In genomic region chr11:2893935-2894334, GRCh38 we compare ENCODE assay signal across 20 cellular contexts. TPM values are rescaled to one million over a fixed set of nuclear protein-coding genes. Genes with fewer than 3 reads are reported as not detected.
DNase-seq lines count a peak whose midpoint lies in the region; ATAC-seq, FAIRE-seq and TF ChIP-seq lines count a peak whose summit lies in the region.
"Had no signal": no experiment of that assay in that cellular context is flagged by ENCODE, and none has a peak within 500 bp of the region (broad histone marks: within the 10 kb centered on the region; RNA-seq: fewer than 3 reads in every experiment).

No MANE protein-coding gene starts in this region.

- FAIRE-seq in A549 (lab: Jason Lieb, UNC), result no peak

- 92% methylated on average over 4 of the region's 4 CpGs for WGBS in A549 (ENCODE audit: missing lambda C conversion rate)
- 100% methylated on average over 2 of the region's 4 CpGs for WGBS in esophagus muscularis mucosa

- H3K27ac Mint-ChIP-seq in T-helper 2 cell treated with Interferon-gamma antibody and Interleukin-4, amounts not matched to agents 5 μg/mL and 100 μg/mL, for 36 hours, result peak overlapping the region; percentile 15
- peak overlapping the region; percentile 38 for H3K27ac Mint-ChIP-seq in activated CD8-positive, alpha-beta T cell treated with anti-CD3 and anti-CD28 coated beads for 36 hours
- H3K27ac Mint-ChIP-seq in naive B cell, result no peak overlapping the region

- POLR2A ChIA-PET in A549 (lab: Yijun Ruan, JAX), result interaction anchor here (3.5 kb wide), 1 partner anchor 35 kb away, joined by 41 read pairs; the partner anchor contains the start of gene PHLDA2
- POLR2A ChIA-PET in activated CD8-positive, alpha-beta T cell treated with anti-CD3 and anti-CD28 coated beads for 36 hours (lab: Charles Lee), result no interaction called here

- no peak for TF ChIP-seq POLR2A in A549 (IDR thresholded peaks at IDR 0.05; ENCODE audit: low read length)
- no peak for TF ChIP-seq POLR2A in esophagus muscularis mucosa (IDR thresholded peaks at IDR 0.05; ENCODE audit: low read depth)

- ATAC-seq in A549 (no peak), naive B cell (ENCODE audit: low read depth in 2 of 2) (no peak)
- no peak for ATAC-seq in activated CD8-positive, alpha-beta T cell treated with anti-CD3 and anti-CD28 coated beads for 36 hours
- ATAC-seq: HCT116, Panc1 had no signal

- TF ChIP-seq EP300 in A549 (IDR thresholded peaks at IDR 0.05) (no peak), esophagus muscularis mucosa (IDR thresholded peaks at IDR 0.05) (no peak)

- TF ChIP-seq RAD21 in A549 (conservative IDR thresholded peaks at IDR 0.05 in 1 of 2, IDR thresholded peaks at IDR 0.05 in 1 of 2), result no peak

- H3K4me3 ChIP-seq in A549 (no peak overlapping the region), esophagus muscularis mucosa (no peak overlapping the region)

- CTCF ChIA-PET in A549 (lab: Yijun Ruan, JAX), result interaction anchor here (0.7 to 21.2 kb wide), 11 partner anchors 10 to 493 kb away, joined by 3 to 1059 read pairs (median 8); partner anchors contain the start of genes PHLDA2 and TSSC4
- CTCF ChIA-PET in activated CD8-positive, alpha-beta T cell treated with anti-CD3 and anti-CD28 coated beads for 36 hours (lab: Charles Lee), result interaction anchor here (13.7 kb wide), 1 partner anchor 360 kb away, joined by 412 read pairs; no protein-coding TSS in a partner anchor

- no peaks in the 10 kb centered on the region for H3K27me3 Mint-ChIP-seq in T-helper 2 cell treated with Interferon-gamma antibody and Interleukin-4, amounts not matched to agents 5 μg/mL and 100 μg/mL, for 36 hours (ENCODE audit: low read depth)
- H3K27me3 Mint-ChIP-seq in activated CD8-positive, alpha-beta T cell treated with anti-CD3 and anti-CD28 coated beads for 36 hours, result no peaks in the 10 kb centered on the region
- peaks cover 0 to 24% (median 0%) of the 10 kb centered on the region in 3 donors for H3K27me3 Mint-ChIP-seq in naive B cell

- no peaks in the 10 kb centered on the region for H3K9me3 Mint-ChIP-seq in T-helper 2 cell treated with Interferon-gamma antibody and Interleukin-4, amounts not matched to agents 5 μg/mL and 100 μg/mL, for 36 hours
- H3K9me3 Mint-ChIP-seq in activated CD8-positive, alpha-beta T cell treated with anti-CD3 and anti-CD28 coated beads for 36 hours, result no peaks in the 10 kb centered on the region
- no peaks in the 10 kb centered on the region for H3K9me3 Mint-ChIP-seq in naive B cell

- no peak overlapping the region for H3K4me2 ChIP-seq in A549

- DNase-seq in T-helper 2 cell treated with Interferon-gamma antibody and Interleukin-4, amounts not matched to agents 5 μg/mL and 100 μg/mL, for 36 hours (ENCODE audit: low spot score), result no peak
- DNase-seq in T-helper 2 cell (no peak), A549 (ENCODE audit: low read depth in 1 of 2, low spot score in 1 of 2) (no peak), naive B cell (no peak), esophagus muscularis mucosa (ENCODE audit: extremely low spot score) (no peak), midbrain (lab: John Stamatoyannopoulos, UW) (no peak)
- no peak for DNase-seq in activated CD8-positive, alpha-beta T cell treated with anti-CD3 and anti-CD28 coated beads for 36 hours
- no peak for DNase-seq in activated CD4-positive, CD25-positive, alpha-beta regulatory T cell treated with anti-CD3 and anti-CD28 coated beads, Interleukin-2, amount 50 U/mL, for 72 hours
- DNase-seq: DND-41, GF-D8, IMR-90, NCI-H1417, NCI-H1930, NCI-H2171, NCI-H446 treated with DMSO at 0.1 percent for 48 hours, NCI-H774 had no signal

- no peak for TF ChIP-seq CTCF in A549 (IDR thresholded peaks at IDR 0.05)
- TF ChIP-seq CTCF in activated CD8-positive, alpha-beta T cell treated with anti-CD3 and anti-CD28 coated beads for 36 hours (IDR thresholded peaks at IDR 0.05), result no peak
- TF ChIP-seq CTCF in esophagus muscularis mucosa (IDR thresholded peaks at IDR 0.05), result no peak

- no peaks in the 10 kb centered on the region for H3K27me3 ChIP-seq in esophagus muscularis mucosa

- H3K4me1 ChIP-seq in A549, result peaks cover 25% of the 10 kb centered on the region
- peaks cover 38 to 47% (median 41%) of the 10 kb centered on the region in 4 donors for H3K4me1 ChIP-seq in esophagus muscularis mucosa

- H3K4me3 Mint-ChIP-seq in T-helper 2 cell treated with Interferon-gamma antibody and Interleukin-4, amounts not matched to agents 5 μg/mL and 100 μg/mL, for 36 hours, result peak overlapping the region; percentile 14
- H3K4me3 Mint-ChIP-seq in activated CD8-positive, alpha-beta T cell treated with anti-CD3 and anti-CD28 coated beads for 36 hours, result no peak overlapping the region
- H3K4me3 Mint-ChIP-seq in naive B cell, result peak overlapping the region in 6 of 8 donors; percentile 9 to 73 (median 36)

- H3K4me1 Mint-ChIP-seq in T-helper 2 cell treated with Interferon-gamma antibody and Interleukin-4, amounts not matched to agents 5 μg/mL and 100 μg/mL, for 36 hours (ENCODE audit: low read depth), result peaks cover 28% of the 10 kb centered on the region
- peaks cover 28% of the 10 kb centered on the region for H3K4me1 Mint-ChIP-seq in activated CD8-positive, alpha-beta T cell treated with anti-CD3 and anti-CD28 coated beads for 36 hours (ENCODE audit: low read depth)
- H3K4me1 Mint-ChIP-seq in naive B cell, result peaks cover 6 to 20% (median 15%) of the 10 kb centered on the region in 3 donors

- intact Hi-C loops in activated CD8-positive, alpha-beta T cell treated with anti-CD3 and anti-CD28 coated beads for 36 hours (cut with micrococcal nuclease), result loop anchor here (10.0 kb wide), 1 partner anchor 589 kb away; the partner anchor contains the start of genes C11orf21 and TSPAN32
- intact Hi-C loops in esophagus muscularis mucosa (cut with DNase I), result no loop called here

- H3K9me3 ChIP-seq in A549 (no peaks in the 10 kb centered on the region), esophagus muscularis mucosa (no peaks in the 10 kb centered on the region)

- no peaks in the 10 kb centered on the region for H3K36me3 ChIP-seq in esophagus muscularis mucosa

- peaks cover 1% of the 10 kb centered on the region for H3K36me3 Mint-ChIP-seq in T-helper 2 cell treated with Interferon-gamma antibody and Interleukin-4, amounts not matched to agents 5 μg/mL and 100 μg/mL, for 36 hours (ENCODE audit: low read depth)
- no peaks in the 10 kb centered on the region for H3K36me3 Mint-ChIP-seq in activated CD8-positive, alpha-beta T cell treated with anti-CD3 and anti-CD28 coated beads for 36 hours (ENCODE audit: low read depth)
- no peaks in the 10 kb centered on the region for H3K36me3 Mint-ChIP-seq in naive B cell

- H3K27ac ChIP-seq in A549 (no peak overlapping the region), esophagus muscularis mucosa (replicated peaks in 1 of 4) (no peak overlapping the region)
- H3K27ac ChIP-seq: 22Rv1, C4-2B had no signal

TF ChIP-seq in A549, 52 proteins besides CTCF, POLR2A, EP300 and RAD21:
- 0 out of 2 replicates have a peak, but pooled peaks have one; percentile 40 for TF ChIP-seq CHD4 (IDR thresholded peaks at IDR 0.05; ENCODE audit: borderline replicate concordance)
- TF ChIP-seq FOSB (CRISPR knock-in tag; IDR thresholded peaks at IDR 0.05), result no peak
- no peak for TF ChIP-seq MAX (IDR thresholded peaks at IDR 0.05)
- TF ChIP-seq KDM1A (IDR thresholded peaks at IDR 0.05; ENCODE audit: low read depth), result 0 out of 2 replicates have a peak, but pooled peaks have one; percentile 15
- TF ChIP-seq ZSCAN20 (CRISPR knock-in tag; IDR thresholded peaks at IDR 0.05), result no peak

RNA-seq across cellular contexts. Expression of gene CDKN1C, which starts 8.4 kb away (rescaled TPM):
- 0.40 and 0.41 TPM in 2 replicates for polyA plus RNA-seq in A549 (2011; rRNA removed)
- polyA plus RNA-seq in A549 (2012; cell fraction: cytosol; rRNA removed), result 0.11 and 0.25 TPM in 2 replicates
- polyA plus RNA-seq in A549 (2012; cell fraction: nucleus; rRNA removed), result 0.34 and 0.62 TPM in 2 replicates
- polyA plus RNA-seq in A549 (2017; fragmentation: RNase III; extraction: RNeasy Plus Mini Kit Qiagen cat#74134 plus additional on column Dnase treatment), result 0.16 to 0.36 TPM (median 0.30 TPM) in 3 replicates
- polyA minus RNA-seq in A549 (2011; rRNA and poly(A)+ RNA removed), result 0.29 TPM in 1 of 2 replicates, not detected in the other
- 1 to 10 TPM; 1.6 TPM for total RNA-seq in activated CD8-positive, alpha-beta T cell treated with anti-CD3 and anti-CD28 coated beads for 36 hours
- polyA plus RNA-seq in naive B cell (ENCODE audit: low read depth in 6 of 6), result under 1 TPM in 1 of 6 donors, not detected in 5; 0.25 TPM
- total RNA-seq in esophagus muscularis mucosa, result 100 to 1,000 TPM; 153 to 349 (median 186) TPM

RNA-seq across cellular contexts. Expression of gene PHLDA2, which starts 35.3 kb away (rescaled TPM):
- polyA plus RNA-seq in A549 (2011; rRNA removed) (6.3 and 7.0 TPM in 2 replicates), A549 (2017; fragmentation: RNase III; extraction: RNeasy Plus Mini Kit Qiagen cat#74134 plus additional on column Dnase treatment) (43.6 to 49.6 TPM (median 47.6 TPM) in 3 replicates), naive B cell (ENCODE audit: low read depth in 6 of 6) (not detected)
- polyA plus RNA-seq in A549 (2012; cell fraction: cytosol; rRNA removed), result 80.1 and 91.2 TPM in 2 replicates
- polyA plus RNA-seq in A549 (2012; cell fraction: nucleus; rRNA removed), result 68.3 and 133 TPM in 2 replicates
- polyA minus RNA-seq in A549 (2011; rRNA and poly(A)+ RNA removed), result 3.6 and 5.5 TPM in 2 replicates
- 1 to 10 TPM; 3.6 to 3.7 TPM for total RNA-seq in activated CD8-positive, alpha-beta T cell treated with anti-CD3 and anti-CD28 coated beads for 36 hours
- total RNA-seq in esophagus muscularis mucosa, result 1 to 10 TPM in 2 of 4 donors, under 1 TPM in 2; 0.83 to 2.3 (median 1.3) TPM

Comparison
In these comparisons a context has a peak if more than half of its experiments do, and no peak if none do; other contexts are left out.
1. H3K27ac Mint-ChIP-seq: peak in T-helper 2 cell treated with Interferon-gamma antibody and Interleukin-4, amounts not matched to agents 5 μg/mL and 100 μg/mL, for 36 hours (single experiment) and activated CD8-positive, alpha-beta T cell treated with anti-CD3 and anti-CD28 coated beads for 36 hours (single experiment); none in naive B cell (0 of 6).
2. RNA of gene CDKN1C, which starts 8.4 kb away (total RNA-seq): 153 to 349 TPM in esophagus muscularis mucosa; 1.6 TPM in activated CD8-positive, alpha-beta T cell treated with anti-CD3 and anti-CD28 coated beads for 36 hours; every median in the first group is over 10 times any median in the second.